11 cellular contexts compared by ENCODE assay signal in the genomic region with DNA sequence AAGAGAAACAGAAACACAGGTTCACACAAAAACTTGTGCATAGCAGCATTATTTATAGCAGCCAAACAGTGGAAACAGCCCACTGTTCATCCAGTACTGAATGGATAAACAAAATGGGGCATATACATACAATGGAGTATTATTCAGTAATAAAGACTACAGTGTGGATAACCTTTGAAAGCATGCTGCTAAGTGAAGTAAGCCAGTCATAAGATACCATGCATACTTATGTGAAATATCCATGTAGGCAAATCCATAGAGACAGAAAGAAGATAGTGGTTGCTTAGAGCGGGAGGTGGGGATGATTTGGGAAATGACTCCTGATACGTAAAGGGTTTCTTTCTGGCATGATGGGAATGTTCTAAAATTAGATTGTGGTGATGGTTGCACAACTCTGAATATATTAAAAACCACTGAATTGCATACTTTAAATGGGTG.
DNase-seq lines count a peak whose midpoint lies in the region; ATAC-seq, FAIRE-seq and TF ChIP-seq lines count a peak whose summit lies in the region.
"Had no signal": no experiment of that assay in that cellular context is flagged by ENCODE, and none has a peak within 500 bp of the region (broad histone marks: within the 10 kb centered on the region; RNA-seq: fewer than 3 reads in every experiment).

No MANE protein-coding gene starts in this region.

- TF ChIP-seq EP300 in ovary (IDR thresholded peaks at IDR 0.05): no peak

- DNase-seq in EH (ENCODE audit: low read depth) (peak; percentile 99), astrocyte (ENCODE audit: low read depth) (peak; percentile 95), left ventricle myocardium inferior (no peak), RCC 7860 (ENCODE audit: low spot score) (no peak), NCI-H1092 (lab: John Stamatoyannopoulos, UW) (no peak), ovary (no peak)
- DNase-seq in activated CD4-positive, alpha-beta T cell treated with anti-CD3 and anti-CD28 coated beads for 36 hours: no peak
- DNase-seq: activated naive CD8-positive, alpha-beta T cell treated with anti-CD3 and anti-CD28 coated beads for 36 hours had no signal

- no peak for TF ChIP-seq POLR2A in ovary (IDR thresholded peaks at IDR 0.05)

- H3K9ac ChIP-seq in astrocyte (ENCODE audit: low read length): peak overlapping the region; percentile 41
- peak overlapping the region; percentile 79 for H3K9ac ChIP-seq in skeletal muscle satellite cell (ENCODE audit: low read depth, low read length)

- H3K27ac ChIP-seq in astrocyte (ENCODE audit: low read depth, low read length): peak overlapping the region; percentile 88
- peak overlapping the region; percentile 92 for H3K27ac ChIP-seq in left ventricle myocardium inferior (replicated peaks)
- H3K27ac ChIP-seq in ovary: peak overlapping the region in 1 of 2 donors; percentile 68

- intact Hi-C loops in left ventricle myocardium inferior (cut with micrococcal nuclease): no loop called here
- intact Hi-C loops in ovary (cut with DNase I): loop anchor here in 1 of 4 donors (5.0 kb wide), 1 partner anchor 41 kb away; no protein-coding TSS in a partner anchor
- intact Hi-C loops in activated CD4-positive, alpha-beta T cell treated with anti-CD3 and anti-CD28 coated beads for 36 hours (cut with DNase I, micrococcal nuclease): no loop called here

- no peaks in the 10 kb centered on the region for H3K9me3 Mint-ChIP-seq in astrocyte (ENCODE audit: unreplicated experiment)
- H3K9me3 Mint-ChIP-seq in activated CD4-positive, alpha-beta T cell treated with anti-CD3 and anti-CD28 coated beads for 36 hours (ENCODE audit: low read depth): peaks cover 20% of the 10 kb centered on the region

- H3K9me3 ChIP-seq in astrocyte (ENCODE audit: insufficient read depth, low read depth, low read length) (no peaks in the 10 kb centered on the region), left ventricle myocardium inferior (replicated peaks) (no peaks in the 10 kb centered on the region), skeletal muscle satellite cell (replicated peaks; ENCODE audit: low read length) (no peaks in the 10 kb centered on the region), ovary (no peaks in the 10 kb centered on the region)

- H3K36me3 ChIP-seq in astrocyte (ENCODE audit: insufficient read depth, low read length): no peaks in the 10 kb centered on the region
- no peaks in the 10 kb centered on the region for H3K36me3 ChIP-seq in left ventricle myocardium inferior
- no peaks in the 10 kb centered on the region for H3K36me3 ChIP-seq in skeletal muscle satellite cell (ENCODE audit: insufficient read depth, low read length)
- no peaks in the 10 kb centered on the region for H3K36me3 ChIP-seq in ovary

- H3K27ac Mint-ChIP-seq in astrocyte (ENCODE audit: unreplicated experiment): peak overlapping the region; percentile 90
- no peak overlapping the region for H3K27ac Mint-ChIP-seq in activated CD4-positive, alpha-beta T cell treated with anti-CD3 and anti-CD28 coated beads for 36 hours
- H3K27ac Mint-ChIP-seq: activated naive CD8-positive, alpha-beta T cell treated with anti-CD3 and anti-CD28 coated beads for 36 hours; WTC11 had no signal

- H3K4me1 Mint-ChIP-seq in astrocyte (ENCODE audit: low read depth, unreplicated experiment): peaks cover 28% of the 10 kb centered on the region
- peaks cover 64% of the 10 kb centered on the region for H3K4me1 Mint-ChIP-seq in activated CD4-positive, alpha-beta T cell treated with anti-CD3 and anti-CD28 coated beads for 36 hours

- ATAC-seq in activated CD4-positive, alpha-beta T cell treated with anti-CD3 and anti-CD28 coated beads for 36 hours: no peak
- ATAC-seq: WTC11 had no signal

- WGBS in ovary, 3 donors: 37 to 61% (median 57%) methylated on average over 2 of the region's 2 CpGs

- peaks cover 2% of the 10 kb centered on the region for H3K36me3 Mint-ChIP-seq in astrocyte (ENCODE audit: low read depth, unreplicated experiment)
- peaks cover 30% of the 10 kb centered on the region for H3K36me3 Mint-ChIP-seq in activated CD4-positive, alpha-beta T cell treated with anti-CD3 and anti-CD28 coated beads for 36 hours (ENCODE audit: low read depth)
- H3K36me3 Mint-ChIP-seq: WTC11 had no signal

- POLR2A ChIA-PET in activated CD4-positive, alpha-beta T cell treated with anti-CD3 and anti-CD28 coated beads for 36 hours (lab: Charles Lee): no interaction called here

- H4K20me1 ChIP-seq in astrocyte (ENCODE audit: insufficient read depth, low read length): no peaks in the 10 kb centered on the region

- H3K79me2 ChIP-seq in astrocyte (ENCODE audit: insufficient read depth, low read length): no peaks in the 10 kb centered on the region

- CTCF ChIA-PET in activated CD4-positive, alpha-beta T cell treated with anti-CD3 and anti-CD28 coated beads for 36 hours (lab: Charles Lee): no interaction called here

- H3K4me3 ChIP-seq in astrocyte (ENCODE audit: insufficient read depth, low read depth, low read length) (no peak overlapping the region), left ventricle myocardium inferior (peak overlapping the region; percentile 32), skeletal muscle satellite cell (ENCODE audit: low read length) (no peak overlapping the region), ovary (no peak overlapping the region)

- H3K4me3 Mint-ChIP-seq in astrocyte (ENCODE audit: unreplicated experiment): no peak overlapping the region
- H3K4me3 Mint-ChIP-seq in activated CD4-positive, alpha-beta T cell treated with anti-CD3 and anti-CD28 coated beads for 36 hours: no peak overlapping the region
- H3K4me3 Mint-ChIP-seq: activated naive CD8-positive, alpha-beta T cell treated with anti-CD3 and anti-CD28 coated beads for 36 hours; WTC11 had no signal

- FAIRE-seq in astrocyte (lab: Jason Lieb, UNC) (peak; percentile 65), RCC 7860 (lab: Jason Lieb, UNC) (no peak)
- FAIRE-seq: G401.6 had no signal

- TF ChIP-seq CTCF in astrocyte (IDR thresholded peaks at IDR 0.05; ENCODE audit: insufficient read depth, low read depth, low read length) (no peak), left ventricle myocardium inferior (IDR thresholded peaks at IDR 0.05; ENCODE audit: borderline replicate concordance) (no peak), ovary (IDR thresholded peaks at IDR 0.05) (no peak)

- H3K27me3 ChIP-seq in astrocyte (ENCODE audit: insufficient read depth, low read length) (no peaks in the 10 kb centered on the region), left ventricle myocardium inferior (ENCODE audit: low read depth) (no peaks in the 10 kb centered on the region), skeletal muscle satellite cell (ENCODE audit: control insufficient read depth, insufficient read depth, low read length) (no peaks in the 10 kb centered on the region), ovary (no peaks in the 10 kb centered on the region)

- H3K4me1 ChIP-seq in astrocyte (ENCODE audit: insufficient read depth, low read length) (peaks cover 30% of the 10 kb centered on the region), left ventricle myocardium inferior (peaks cover 74% of the 10 kb centered on the region), skeletal muscle satellite cell (ENCODE audit: control insufficient read depth, insufficient read depth, low read length) (peaks cover 38% of the 10 kb centered on the region), ovary (ENCODE audit: insufficient read depth) (peaks cover 16% of the 10 kb centered on the region)

- H2AFZ ChIP-seq in astrocyte (ENCODE audit: low read depth, low read length): no peak overlapping the region

- H3K27me3 Mint-ChIP-seq in astrocyte (ENCODE audit: low read depth, unreplicated experiment): no peaks in the 10 kb centered on the region
- H3K27me3 Mint-ChIP-seq in activated CD4-positive, alpha-beta T cell treated with anti-CD3 and anti-CD28 coated beads for 36 hours: no peaks in the 10 kb centered on the region
- H3K27me3 Mint-ChIP-seq: activated naive CD8-positive, alpha-beta T cell treated with anti-CD3 and anti-CD28 coated beads for 36 hours had no signal

- H3K4me2 ChIP-seq in astrocyte (ENCODE audit: low read length) (peak overlapping the region; percentile 64), skeletal muscle satellite cell (ENCODE audit: low read length) (peak overlapping the region; percentile 15)

Comparison
In these comparisons a context has a peak if more than half of its experiments do, and no peak if none do; other contexts are left out.
1. DNase-seq: peak in EH (single experiment) and astrocyte (single experiment); none in left ventricle myocardium inferior (single experiment), RCC 7860 (single experiment), NCI-H1092 (single experiment), ovary (0 of 5) and activated CD4-positive, alpha-beta T cell treated with anti-CD3 and anti-CD28 coated beads for 36 hours (single experiment).